In the genomic region with DNA sequence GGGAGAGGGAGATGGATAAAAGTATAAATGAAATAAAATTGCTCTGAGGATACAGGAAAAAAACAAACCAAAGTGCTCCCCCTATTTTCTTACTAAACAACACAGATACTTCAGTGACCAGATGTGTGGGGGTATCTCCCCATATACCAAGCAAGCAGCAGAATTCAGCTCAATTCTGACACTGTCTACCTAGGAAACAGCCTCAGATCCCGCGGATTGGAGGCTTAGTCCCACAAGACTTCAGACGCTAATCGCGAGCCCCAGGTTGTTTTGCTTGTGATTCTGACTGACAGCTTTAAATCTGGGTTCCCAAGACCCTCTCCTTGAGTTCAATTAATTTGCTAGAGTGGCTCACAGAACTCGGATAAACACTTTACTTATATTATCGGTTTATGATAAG, we compare ENCODE assay signal across 16 cellular contexts. TPM values are rescaled to one million over a fixed set of nuclear protein-coding genes. Genes with fewer than 3 reads are reported as not detected.
DNase-seq lines count a peak whose midpoint lies in the region; ATAC-seq and TF ChIP-seq lines count a peak whose summit lies in the region.
"Had no signal": no experiment of that assay in that cellular context is flagged by ENCODE, and none has a peak within 500 bp of the region (broad histone marks: within the 10 kb centered on the region; RNA-seq: fewer than 3 reads in every experiment).

No MANE protein-coding gene starts in this region.

- no peak for ATAC-seq in HG02759 (IDR thresholded peaks at IDR 0.05; ENCODE audit: unreplicated experiment)
- no peak for ATAC-seq in GM21737 (IDR thresholded peaks at IDR 0.05; ENCODE audit: unreplicated experiment)
- ATAC-seq: stimulated activated memory B cell treated with anti-CD40 and anti-IgM and Interleukin-4, amounts not matched to agents 10 μg/mL and 1 μg/mL and 100 μg/mL, for 72 hours had no signal

- no peak overlapping the region for H3K9ac ChIP-seq in endodermal cell (ENCODE audit: extremely low read depth, low read length, poor library complexity, severe bottlenecking)

- no peaks in the 10 kb centered on the region for H3K9me3 Mint-ChIP-seq in CD8-positive, alpha-beta memory T cell
- H3K9me3 Mint-ChIP-seq in endodermal cell (no peaks in the 10 kb centered on the region), osteocyte (ENCODE audit: unreplicated experiment) (no peaks in the 10 kb centered on the region)
- H3K9me3 Mint-ChIP-seq: stimulated activated memory B cell treated with anti-CD40 and anti-IgM and Interleukin-4, amounts not matched to agents 10 μg/mL and 1 μg/mL and 100 μg/mL, for 72 hours had no signal

- H3K9me3 ChIP-seq in CD8-positive, alpha-beta memory T cell (ENCODE audit: low read length), result no peaks in the 10 kb centered on the region
- H3K9me3 ChIP-seq in endodermal cell (ENCODE audit: control insufficient read depth, low read length), result no peaks in the 10 kb centered on the region
- no peaks in the 10 kb centered on the region for H3K9me3 ChIP-seq in MG63
- H3K9me3 ChIP-seq: tibial artery had no signal

- no peaks in the 10 kb centered on the region for H3K4me1 ChIP-seq in CD8-positive, alpha-beta memory T cell (ENCODE audit: insufficient read depth, low read length)
- peaks cover 6% of the 10 kb centered on the region for H3K4me1 ChIP-seq in endodermal cell (ENCODE audit: control insufficient read depth, insufficient read depth, low read length)

- CTCF ChIA-PET in CD8-positive, alpha-beta memory T cell (lab: Charles Lee), result no interaction called here

- H3K27me3 Mint-ChIP-seq in CD8-positive, alpha-beta memory T cell, result peaks cover 0 to 2% of the 10 kb centered on the region in 2 donors
- H3K27me3 Mint-ChIP-seq in endodermal cell (ENCODE audit: insufficient read depth) (no peaks in the 10 kb centered on the region), osteocyte (ENCODE audit: unreplicated experiment) (no peaks in the 10 kb centered on the region)

- TF ChIP-seq CTCF in endodermal cell (conservative IDR thresholded peaks at IDR 0.05) (no peak), osteocyte (IDR thresholded peaks at IDR 0.05) (no peak)

- POLR2A ChIA-PET in CD8-positive, alpha-beta memory T cell (lab: Charles Lee), result no interaction called here

- no peak overlapping the region for H3K4me3 ChIP-seq in CD8-positive, alpha-beta memory T cell (ENCODE audit: low read length)
- H3K4me3 ChIP-seq in endodermal cell (ENCODE audit: low read length) (no peak overlapping the region), MG63 (no peak overlapping the region)
- H3K4me3 ChIP-seq: dorsolateral prefrontal cortex, tibial artery had no signal

- H3K27ac ChIP-seq in CD8-positive, alpha-beta memory T cell (ENCODE audit: low read depth, low read length), result peak overlapping the region; percentile 27
- H3K27ac ChIP-seq in endodermal cell (ENCODE audit: low read depth, low read length), result no peak overlapping the region

- peak overlapping the region in 1 of 7 donors; percentile 56 for H3K4me3 Mint-ChIP-seq in CD8-positive, alpha-beta memory T cell
- H3K4me3 Mint-ChIP-seq in endodermal cell (no peak overlapping the region), osteocyte (ENCODE audit: unreplicated experiment) (no peak overlapping the region)
- H3K4me3 Mint-ChIP-seq: stimulated activated memory B cell treated with anti-CD40 and anti-IgM and Interleukin-4, amounts not matched to agents 10 μg/mL and 1 μg/mL and 100 μg/mL, for 72 hours had no signal

- no peaks in the 10 kb centered on the region for H3K36me3 Mint-ChIP-seq in CD8-positive, alpha-beta memory T cell
- H3K36me3 Mint-ChIP-seq in endodermal cell (ENCODE audit: low read depth) (no peaks in the 10 kb centered on the region), osteocyte (ENCODE audit: unreplicated experiment) (no peaks in the 10 kb centered on the region)
- H3K36me3 Mint-ChIP-seq: stimulated activated memory B cell treated with anti-CD40 and anti-IgM and Interleukin-4, amounts not matched to agents 10 μg/mL and 1 μg/mL and 100 μg/mL, for 72 hours had no signal

- no peaks in the 10 kb centered on the region for H3K27me3 ChIP-seq in CD8-positive, alpha-beta memory T cell (ENCODE audit: insufficient read depth, low read length, poor library complexity, severe bottlenecking)
- H3K27me3 ChIP-seq in endodermal cell (ENCODE audit: control insufficient read depth, insufficient read depth, low read length, poor library complexity, severe bottlenecking), result no peaks in the 10 kb centered on the region
- no peaks in the 10 kb centered on the region for H3K27me3 ChIP-seq in MG63
- H3K27me3 ChIP-seq: dorsolateral prefrontal cortex, tibial artery had no signal

- DNase-seq in CD8-positive, alpha-beta memory T cell, result no peak
- DNase-seq in NCI-H2171 treated with DMSO at 0.1 percent for 48 hours (lab: John Stamatoyannopoulos, UW) (peak; percentile 71), endodermal cell (no peak), osteocyte (ENCODE audit: extremely low spot score, unreplicated experiment) (no peak), MG63 (no peak)
- DNase-seq in stimulated activated CD4-positive, alpha-beta T cell treated with anti-CD3 and anti-CD28 coated beads, Interleukin-2, amount 100 ng/mL, for 24 hours, result no peak
- DNase-seq: activated CD4-positive, alpha-beta T cell treated with anti-CD3 and anti-CD28 coated beads for 1 hour; activated effector memory CD4-positive, alpha-beta T cell treated with anti-CD3 and anti-CD28 coated beads, Interleukin-2, amount 50 U/mL, for 16 hours; dorsolateral prefrontal cortex; erythroblast; MV-4-11; NCI-H748 treated with DMSO at 0.1 percent for 48 hours; tibial artery had no signal

- H3K4me1 Mint-ChIP-seq in CD8-positive, alpha-beta memory T cell, result peaks cover 0 to 8% (median 0%) of the 10 kb centered on the region in 3 donors
- peaks cover 14% of the 10 kb centered on the region for H3K4me1 Mint-ChIP-seq in endodermal cell
- peaks cover 64% of the 10 kb centered on the region for H3K4me1 Mint-ChIP-seq in osteocyte (ENCODE audit: unreplicated experiment)

- WGBS in endodermal cell (ENCODE audit: insufficient coverage in 1 of 2, insufficient read length in 1 of 2), 2 experiments, result 89 to 97% methylated on average over 7 of the region's 7 CpGs

- H3K27ac Mint-ChIP-seq in CD8-positive, alpha-beta memory T cell, result no peak overlapping the region
- H3K27ac Mint-ChIP-seq in endodermal cell (peak overlapping the region; percentile 22), osteocyte (ENCODE audit: unreplicated experiment) (peak overlapping the region; percentile 98)
- H3K27ac Mint-ChIP-seq: stimulated activated memory B cell treated with anti-CD40 and anti-IgM and Interleukin-4, amounts not matched to agents 10 μg/mL and 1 μg/mL and 100 μg/mL, for 72 hours had no signal

- no peaks in the 10 kb centered on the region for H3K36me3 ChIP-seq in CD8-positive, alpha-beta memory T cell (ENCODE audit: insufficient read depth, low read length)
- no peaks in the 10 kb centered on the region for H3K36me3 ChIP-seq in endodermal cell (ENCODE audit: control insufficient read depth, insufficient read depth, low read length)
- H3K36me3 ChIP-seq in MG63, result no peaks in the 10 kb centered on the region
- H3K36me3 ChIP-seq: tibial artery had no signal

RNA-seq across cellular contexts. Expression of a gene that starts 17.3 kb away (rescaled TPM):
- total RNA-seq in CD8-positive, alpha-beta memory T cell, result 100 to 1,000 TPM; 482 to 483 TPM
- 344 TPM for polyA plus RNA-seq in CD8-positive, alpha-beta memory T cell
- total RNA-seq in endodermal cell, result 100 to 1,000 TPM; 148 to 188 TPM
- polyA plus RNA-seq in endodermal cell (2013, experiment 1 of 2), result 64.2 TPM
- polyA plus RNA-seq in endodermal cell (2013, experiment 2 of 2), result 72.6 TPM
- total RNA-seq in osteocyte, result 57.2 and 58.9 TPM in 2 replicates
- 37.1 and 76.7 TPM in 2 replicates for total RNA-seq in MG63 (2014; rRNA removed; shearing (Covaris generic); ENCODE audit: low replicate concordance)

Comparison
In these comparisons a context has a peak if more than half of its experiments do, and no peak if none do; other contexts are left out.
1. H3K27ac Mint-ChIP-seq: peak in endodermal cell (single experiment) and osteocyte (single experiment); none in CD8-positive, alpha-beta memory T cell (0 of 8).